Comparison of ENCODE assay signal across 22 cellular contexts in the genomic region with DNA sequence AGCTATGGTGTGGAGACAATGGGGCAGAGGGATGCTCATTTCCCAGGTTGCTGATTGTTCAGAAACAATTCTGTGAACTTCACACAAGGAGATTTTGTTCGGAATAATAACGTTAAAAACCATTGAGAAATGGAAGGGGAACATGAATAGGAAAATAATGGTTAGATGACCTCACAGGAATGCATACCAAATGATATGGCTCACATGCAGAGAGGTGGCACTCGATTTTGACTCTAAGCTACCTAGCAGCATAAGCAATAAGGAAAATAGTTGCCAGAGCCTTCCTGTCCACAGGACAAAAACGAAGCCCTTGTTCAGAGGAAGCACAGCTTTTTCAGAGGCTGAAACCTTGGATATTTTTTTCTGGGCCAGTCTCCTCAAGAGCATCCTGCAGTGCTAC.
"Had no signal": no experiment of that assay in that cellular context is flagged by ENCODE, and none has a peak within 500 bp of the region (broad histone marks: within the 10 kb centered on the region; RNA-seq: fewer than 3 reads in every experiment).

No MANE protein-coding gene starts in this region.

- H3K27ac ChIP-seq: ascending aorta, brain microvascular endothelial cell, esophagus muscularis mucosa, parathyroid adenoma, right atrium auricular region, testis, transverse colon had no signal

- H2AFZ ChIP-seq: parathyroid adenoma had no signal

- H3K79me2 ChIP-seq: parathyroid adenoma had no signal

- H3K27me3 ChIP-seq: ascending aorta, brain microvascular endothelial cell, esophagus muscularis mucosa, right atrium auricular region, testis, transverse colon had no signal

- H3K4me1 Mint-ChIP-seq: activated CD4-positive, alpha-beta memory T cell treated with anti-CD3 and anti-CD28 coated beads, Interleukin-2, amount 10 ng/mL, durations not matched to agents 7 days and 5 days; activated CD4-positive, alpha-beta T cell treated with anti-CD3 and anti-CD28 coated beads, Interleukin-2, amount 10 ng/mL, durations not matched to agents 7 days and 5 days; activated naive CD4-positive, alpha-beta T cell treated with anti-CD3 and anti-CD28 coated beads, Interleukin-2, amount 10 ng/mL, durations not matched to agents 7 days and 5 days; activated naive CD8-positive, alpha-beta T cell treated with anti-CD3 and anti-CD28 coated beads, Interleukin-2, amount 10 ng/mL, durations not matched to agents 7 days and 5 days; T-helper 17 cell had no signal

- H3K36me3 Mint-ChIP-seq: activated naive CD4-positive, alpha-beta T cell treated with anti-CD3 and anti-CD28 coated beads, Interleukin-2, amount 10 ng/mL, durations not matched to agents 7 days and 5 days; activated naive CD8-positive, alpha-beta T cell treated with anti-CD3 and anti-CD28 coated beads, Interleukin-2, amount 10 ng/mL, durations not matched to agents 7 days and 5 days had no signal

- H3K9me3 ChIP-seq: ascending aorta, esophagus muscularis mucosa, mucosa of descending colon, right atrium auricular region, testis, transverse colon had no signal

- H3K36me3 ChIP-seq: ascending aorta, brain microvascular endothelial cell, esophagus muscularis mucosa, right atrium auricular region, transverse colon had no signal

- H3K4me3 ChIP-seq: ascending aorta, esophagus muscularis mucosa, mucosa of descending colon, right atrium auricular region, testis, transverse colon had no signal

- H3K4me1 ChIP-seq: ascending aorta, parathyroid adenoma, right atrium auricular region, testis had no signal

- H3K9ac ChIP-seq: parathyroid adenoma had no signal

- H3K9me3 Mint-ChIP-seq: activated CD4-positive, alpha-beta memory T cell treated with anti-CD3 and anti-CD28 coated beads, Interleukin-2, amount 10 ng/mL, durations not matched to agents 7 days and 5 days; activated naive CD4-positive, alpha-beta T cell treated with anti-CD3 and anti-CD28 coated beads, Interleukin-2, amount 10 ng/mL, durations not matched to agents 7 days and 5 days; activated naive CD8-positive, alpha-beta T cell treated with anti-CD3 and anti-CD28 coated beads, Interleukin-2, amount 10 ng/mL, durations not matched to agents 7 days and 5 days; activated T-cell treated with anti-CD3 and anti-CD28 coated beads, Interleukin-2, amount 50 U/mL, for 24 hours had no signal

- ATAC-seq: left ventricle myocardium superior, mucosa of descending colon, T-helper 17 cell, WTC11 had no signal

- H3K4me3 Mint-ChIP-seq: activated CD4-positive, alpha-beta memory T cell treated with anti-CD3 and anti-CD28 coated beads, Interleukin-2, amount 10 ng/mL, durations not matched to agents 7 days and 5 days; activated CD4-positive, alpha-beta T cell treated with anti-CD3 and anti-CD28 coated beads, Interleukin-2, amount 10 ng/mL, durations not matched to agents 7 days and 5 days; activated naive CD4-positive, alpha-beta T cell treated with anti-CD3 and anti-CD28 coated beads, Interleukin-2, amount 10 ng/mL, durations not matched to agents 7 days and 5 days; activated naive CD8-positive, alpha-beta T cell treated with anti-CD3 and anti-CD28 coated beads, Interleukin-2, amount 10 ng/mL, durations not matched to agents 7 days and 5 days; activated T-cell treated with anti-CD3 and anti-CD28 coated beads, Interleukin-2, amount 50 U/mL, for 24 hours; T-helper 17 cell; WTC11 had no signal

- DNase-seq: activated CD4-positive, alpha-beta memory T cell treated with anti-CD3 and anti-CD28 coated beads, Interleukin-2, amount 10 ng/mL, durations not matched to agents 7 days and 5 days; activated CD4-positive, alpha-beta T cell treated with anti-CD3 and anti-CD28 coated beads for 1 hour; activated CD4-positive, alpha-beta T cell treated with anti-CD3 and anti-CD28 coated beads, Interleukin-2, amount 10 ng/mL, durations not matched to agents 7 days and 5 days; activated CD8-positive, alpha-beta memory T cell treated with anti-CD3 and anti-CD28 coated beads, Interleukin-2, amount 50 U/mL, for 48 hours; activated gamma-delta T cell; activated naive CD4-positive, alpha-beta T cell treated with anti-CD3 and anti-CD28 coated beads, Interleukin-2, amount 10 ng/mL, durations not matched to agents 7 days and 5 days; activated naive CD8-positive, alpha-beta T cell treated with anti-CD3 and anti-CD28 coated beads, Interleukin-2, amount 10 ng/mL, durations not matched to agents 7 days and 5 days; activated T-cell treated with anti-CD3 and anti-CD28 coated beads, Interleukin-2, amount 50 U/mL, for 24 hours; brain microvascular endothelial cell; cortex of kidney; left ventricle myocardium superior; mucosa of descending colon; stimulated activated naive CD4-positive, alpha-beta T cell; SW 1271; T-helper 17 cell; testis; transverse colon had no signal

- H3K27ac Mint-ChIP-seq: activated CD4-positive, alpha-beta memory T cell treated with anti-CD3 and anti-CD28 coated beads, Interleukin-2, amount 10 ng/mL, durations not matched to agents 7 days and 5 days; activated CD4-positive, alpha-beta T cell treated with anti-CD3 and anti-CD28 coated beads, Interleukin-2, amount 10 ng/mL, durations not matched to agents 7 days and 5 days; activated naive CD4-positive, alpha-beta T cell treated with anti-CD3 and anti-CD28 coated beads, Interleukin-2, amount 10 ng/mL, durations not matched to agents 7 days and 5 days; activated naive CD8-positive, alpha-beta T cell treated with anti-CD3 and anti-CD28 coated beads, Interleukin-2, amount 10 ng/mL, durations not matched to agents 7 days and 5 days; activated T-cell treated with anti-CD3 and anti-CD28 coated beads, Interleukin-2, amount 50 U/mL, for 24 hours; T-helper 17 cell; WTC11 had no signal
